ENCODE assay signal across 19 cellular contexts in genomic region chr17:18107061-18107460, GRCh38. TPM values are rescaled to one million over a fixed set of nuclear protein-coding genes. Genes with fewer than 3 reads are reported as not detected.
DNase-seq lines count a peak whose midpoint lies in the region; ATAC-seq and TF ChIP-seq lines count a peak whose summit lies in the region.
"Had no signal": no experiment of that assay in that cellular context is flagged by ENCODE, and none has a peak within 500 bp of the region (broad histone marks: within the 10 kb centered on the region; RNA-seq: fewer than 3 reads in every experiment).

No MANE protein-coding gene starts in this region.

- intact Hi-C loops in tibial artery (cut with DNase I; ENCODE audit: low total_unique reads) = no loop called here

- H3K27me3 ChIP-seq in BLaER1 (no peaks in the 10 kb centered on the region), osteoblast (ENCODE audit: insufficient read depth, low read length) (no peaks in the 10 kb centered on the region), tibial artery (no peaks in the 10 kb centered on the region)
- H3K27me3 ChIP-seq in BLaER1 treated with 17β-estradiol and CSF1 and Interleukin-3, amounts not matched to agents 10 nM and 100 nM = no peaks in the 10 kb centered on the region

- H4K20me1 ChIP-seq in BLaER1 (peaks cover 10% of the 10 kb centered on the region), osteoblast (ENCODE audit: insufficient read depth, low read length) (no peaks in the 10 kb centered on the region)
- peaks cover 0 to 63% (median 18%) of the 10 kb centered on the region in 11 experiments; a peak in 17 of 22 replicates for H4K20me1 ChIP-seq in BLaER1 treated with 17β-estradiol and CSF1 and Interleukin-3, amounts not matched to agents 10 nM and 100 nM

- H3K36me3 ChIP-seq in BLaER1 (peaks cover 28% of the 10 kb centered on the region), osteoblast (ENCODE audit: insufficient read depth, low read length) (peaks cover 4% of the 10 kb centered on the region), tibial artery (peaks cover 26 to 56% (median 47%) of the 10 kb centered on the region in 3 donors)
- H3K36me3 ChIP-seq in BLaER1 treated with 17β-estradiol and CSF1 and Interleukin-3, amounts not matched to agents 10 nM and 100 nM = peaks cover 0 to 49% (median 39%) of the 10 kb centered on the region in 11 experiments; a peak in 19 of 22 replicates

- TF ChIP-seq CTCF in glutamatergic neuron (IDR thresholded peaks at IDR 0.05; ENCODE audit: partially characterized antibody, unreplicated experiment) (no peak), osteoblast (IDR thresholded peaks at IDR 0.05; ENCODE audit: extremely low read depth, low read depth, low read length) (no peak), WTC11 (IDR thresholded peaks at IDR 0.05) (no peak), tibial artery (IDR thresholded peaks at IDR 0.05) (no peak)

- CTCF ChIA-PET in WTC11 (lab: Charles Lee) = no interaction called here

- peaks cover 54% of the 10 kb centered on the region for H3K4me1 ChIP-seq in BLaER1
- H3K4me1 ChIP-seq in BLaER1 treated with 17β-estradiol and CSF1 and Interleukin-3, amounts not matched to agents 10 nM and 100 nM = peaks cover 11 to 61% (median 48%) of the 10 kb centered on the region in 10 experiments
- no peaks in the 10 kb centered on the region for H3K4me1 ChIP-seq in osteoblast (ENCODE audit: insufficient read depth, low read length)
- no peaks in the 10 kb centered on the region for H3K4me1 ChIP-seq in tibial artery

- H3K9me3 Mint-ChIP-seq in glutamatergic neuron (ENCODE audit: unreplicated experiment) (peaks cover 6% of the 10 kb centered on the region), WTC11 (no peaks in the 10 kb centered on the region)
- H3K9me3 Mint-ChIP-seq: CD14-positive monocyte; CD4-positive, alpha-beta T cell; CD8-positive, alpha-beta memory T cell; GM23338; H9 had no signal

- no peak overlapping the region for H3K4me3 ChIP-seq in BLaER1
- H3K4me3 ChIP-seq in BLaER1 treated with 17β-estradiol and CSF1 and Interleukin-3, amounts not matched to agents 10 nM and 100 nM = no peak overlapping the region; a peak in 1 of 20 replicates
- no peak overlapping the region for H3K4me3 ChIP-seq in osteoblast (ENCODE audit: insufficient read depth, low read length)
- no peak overlapping the region for H3K4me3 ChIP-seq in tibial artery
- H3K4me3 ChIP-seq: GM23338 had no signal

- no peak overlapping the region for H2AFZ ChIP-seq in osteoblast (ENCODE audit: low read length)
- H2AFZ ChIP-seq: GM23338 had no signal

- H3K9me3 ChIP-seq in BLaER1 = no peaks in the 10 kb centered on the region
- H3K9me3 ChIP-seq in BLaER1 treated with 17β-estradiol and CSF1 and Interleukin-3, amounts not matched to agents 10 nM and 100 nM (replicated peaks in 1 of 11) = no peaks in the 10 kb centered on the region
- H3K9me3 ChIP-seq in osteoblast (ENCODE audit: low read depth, low read length) = no peaks in the 10 kb centered on the region
- H3K9me3 ChIP-seq in tibial artery = no peaks in the 10 kb centered on the region

- H3K4me2 ChIP-seq in BLaER1 (peak overlapping the region; percentile 66), osteoblast (ENCODE audit: insufficient read depth, low read length) (no peak overlapping the region)
- H3K4me2 ChIP-seq in BLaER1 treated with 17β-estradiol and CSF1 and Interleukin-3, amounts not matched to agents 10 nM and 100 nM = peak overlapping the region in 8 of 11 experiments; percentile 26 to 81 (median 68); a peak in 15 of 22 replicates
- H3K4me2 ChIP-seq: GM23338 had no signal

- ATAC-seq in WTC11 = no peak
- ATAC-seq: GM23338, HCT116 had no signal

- no peak overlapping the region; the same call in 1 of the 2 replicates for H3K9ac ChIP-seq in BLaER1
- peak overlapping the region in 5 of 11 experiments; percentile 25 to 63 (median 48); a peak in 8 of 22 replicates for H3K9ac ChIP-seq in BLaER1 treated with 17β-estradiol and CSF1 and Interleukin-3, amounts not matched to agents 10 nM and 100 nM

- H3K36me3 Mint-ChIP-seq in glutamatergic neuron (ENCODE audit: unreplicated experiment) = no peaks in the 10 kb centered on the region
- peaks cover 3% of the 10 kb centered on the region; the same call in 1 of the 2 replicates for H3K36me3 Mint-ChIP-seq in WTC11

- no peaks in the 10 kb centered on the region for H3K79me2 ChIP-seq in osteoblast (ENCODE audit: insufficient read depth, low read length)

- POLR2A ChIA-PET in WTC11 (lab: Charles Lee) = no interaction called here

- H3K27ac Mint-ChIP-seq in glutamatergic neuron (ENCODE audit: unreplicated experiment) (no peak overlapping the region), WTC11 (no peak overlapping the region)
- H3K27ac Mint-ChIP-seq: CD4-positive, alpha-beta T cell; GM23338 had no signal

- H3K4me1 Mint-ChIP-seq in glutamatergic neuron (ENCODE audit: low read depth, unreplicated experiment) = peaks cover 3% of the 10 kb centered on the region
- peaks cover 4% of the 10 kb centered on the region for H3K4me1 Mint-ChIP-seq in WTC11
- H3K4me1 Mint-ChIP-seq: CD8-positive, alpha-beta memory T cell had no signal

- no peak for DNase-seq in glutamatergic neuron
- DNase-seq in osteoblast (ENCODE audit: insufficient read length, low spot score, missing footprints) = peak; percentile 50
- no peak for DNase-seq in NCI-H2196 treated with DMSO at 0.1 percent for 48 hours (lab: John Stamatoyannopoulos, UW; ENCODE audit: unreplicated experiment)
- DNase-seq in WTC11 (ENCODE audit: low spot score) = no peak
- no peak for DNase-seq in tibial artery
- DNase-seq in iPS-NIHi11 (ENCODE audit: low spot score) = no peak
- DNase-seq: CD4-positive, alpha-beta T cell; CD8-positive, alpha-beta memory T cell; DMS 273 treated with DMSO at 0.1 percent for 48 hours; DMS79 treated with DMSO at 0.1 percent for 48 hours; GF-D8; H9 had no signal

- H3K27ac ChIP-seq in BLaER1 (peak overlapping the region; percentile 79), osteoblast (ENCODE audit: low read depth, low read length) (no peak overlapping the region), tibial artery (no peak overlapping the region)
- peak overlapping the region in 6 of 11 experiments; percentile 20 to 57 (median 38); a peak in 8 of 22 replicates for H3K27ac ChIP-seq in BLaER1 treated with 17β-estradiol and CSF1 and Interleukin-3, amounts not matched to agents 10 nM and 100 nM

- H3K4me3 Mint-ChIP-seq in glutamatergic neuron (ENCODE audit: unreplicated experiment) (peak overlapping the region; percentile 34), WTC11 (no peak overlapping the region)
- H3K4me3 Mint-ChIP-seq: CD14-positive monocyte; CD4-positive, alpha-beta T cell; CD8-positive, alpha-beta memory T cell; GM23338; H9 had no signal

- H3K27me3 Mint-ChIP-seq in glutamatergic neuron (ENCODE audit: unreplicated experiment) (no peaks in the 10 kb centered on the region), WTC11 (ENCODE audit: low read depth) (no peaks in the 10 kb centered on the region)
- H3K27me3 Mint-ChIP-seq: CD4-positive, alpha-beta T cell; CD8-positive, alpha-beta memory T cell had no signal

TF ChIP-seq in WTC11, 78 proteins besides CTCF, POLR2A, EP300 and RAD21:
- TF ChIP-seq ZNF138 (CRISPR knock-in tag; conservative IDR thresholded peaks at IDR 0.05) = no peak
- TF ChIP-seq JUN (CRISPR knock-in tag; IDR thresholded peaks at IDR 0.05) = no peak
- no peak for TF ChIP-seq ZNF317 (CRISPR knock-in tag; IDR thresholded peaks at IDR 0.05; ENCODE audit: borderline replicate concordance, low read depth)
- TF ChIP-seq NFE2L1 (CRISPR knock-in tag; IDR thresholded peaks at IDR 0.05) = no peak
- no peak for TF ChIP-seq MLX (CRISPR knock-in tag; IDR thresholded peaks at IDR 0.05)
- TF ChIP-seq SP1 (CRISPR knock-in tag; conservative IDR thresholded peaks at IDR 0.05) = no peak
- no peak for TF ChIP-seq ZMAT4 (CRISPR knock-in tag; IDR thresholded peaks at IDR 0.05)
- TF ChIP-seq FOXK1 (CRISPR knock-in tag; IDR thresholded peaks at IDR 0.05) = no peak
- no peak for TF ChIP-seq ZNF396 (CRISPR knock-in tag; IDR thresholded peaks at IDR 0.05; ENCODE audit: borderline replicate concordance)
TF ChIP-seq in WTC11: peak in this region for 0.

RNA-seq across cellular contexts. Expression of gene MYO15A, which starts 1.5 kb away (rescaled TPM):
- total RNA-seq in glutamatergic neuron (ENCODE audit: unreplicated experiment) (4.0 TPM), osteoblast (1.1 and 1.2 TPM in 2 replicates), WTC11 (2021) (2.6 to 4.5 TPM (median 3.6 TPM) in 3 replicates)
- total RNA-seq: Daoy, G401 had no signal

RNA-seq across cellular contexts. Expression of gene DRG2, which starts 19.3 kb away (rescaled TPM):
- total RNA-seq in glutamatergic neuron (ENCODE audit: unreplicated experiment) (37.1 TPM), osteoblast (33.0 and 40.2 TPM in 2 replicates), WTC11 (2021) (40.8 to 43.1 TPM (median 41.4 TPM) in 3 replicates)

Comparison
In these comparisons a context has a peak if more than half of its experiments do, and no peak if none do; other contexts are left out.
1. H3K27ac ChIP-seq: peak in BLaER1 (single experiment) and BLaER1 treated with 17β-estradiol and CSF1 and Interleukin-3, amounts not matched to agents 10 nM and 100 nM (6 of 11); none in osteoblast (single experiment) and tibial artery (0 of 2).